12 cellular contexts compared by ENCODE assay signal in genomic region chr12:109875572-109876131, GRCh38. TPM values are rescaled to one million over a fixed set of nuclear protein-coding genes. Genes with fewer than 3 reads are reported as not detected.
DNase-seq lines count a peak whose midpoint lies in the region; ATAC-seq, FAIRE-seq and TF ChIP-seq lines count a peak whose summit lies in the region.
"Had no signal": no experiment of that assay in that cellular context is flagged by ENCODE, and none has a peak within 500 bp of the region (broad histone marks: within the 10 kb centered on the region; RNA-seq: fewer than 3 reads in every experiment).

No MANE protein-coding gene starts in this region.

- peaks cover 23% of the 10 kb centered on the region for H3K4me1 Mint-ChIP-seq in progenitor cell of endocrine pancreas (ENCODE audit: low read depth)

- intact Hi-C loops in K562 (cut with micrococcal nuclease) = loop anchor here (5.0 kb wide), 1 partner anchor 68 kb away; no protein-coding TSS in a partner anchor
- intact Hi-C loops in pancreas (cut with DNase I) = no loop called here
- intact Hi-C loops in head of caudate nucleus (cut with DNase I) = loop anchor here (10.0 kb wide), 1 partner anchor 151 kb away; no protein-coding TSS in a partner anchor

- H3K4me2 ChIP-seq in K562 (ENCODE audit: insufficient read depth, low read length) = no peak overlapping the region

- H3K36me3 ChIP-seq in K562 (ENCODE audit: control insufficient read depth, insufficient read depth, low read length) = no peaks in the 10 kb centered on the region
- no peaks in the 10 kb centered on the region for H3K36me3 ChIP-seq in pancreas

- TF ChIP-seq RAD21 in K562 (CRISPR knock-in tag; conservative IDR thresholded peaks at IDR 0.05 in 1 of 2, IDR thresholded peaks at IDR 0.05 in 1 of 2) = no peak

- H3K4me1 ChIP-seq in K562 (replicated peaks in 1 of 2; ENCODE audit: control insufficient read depth in 2 of 2, insufficient read depth in 2 of 2, low read length in 2 of 2) (peaks cover 5 to 16% of the 10 kb centered on the region in 2 experiments; a peak in 4 of 5 replicates), pancreas (peaks cover 6 to 13% (median 7%) of the 10 kb centered on the region in 3 donors)

- H3K9me3 ChIP-seq in K562 (replicated peaks; ENCODE audit: control insufficient read depth, insufficient read depth, low read depth, low read length) (no peaks in the 10 kb centered on the region), pancreas (no peaks in the 10 kb centered on the region)
- H3K9me3 ChIP-seq: gastroesophageal sphincter had no signal

- DNase-seq in DMS79 treated with DMSO at 0.1 percent for 48 hours (lab: John Stamatoyannopoulos, UW) (peak; percentile 99), M059J (ENCODE audit: low read depth) (peak; percentile 52), K562 (ENCODE audit: extremely low read depth in 1 of 4, low spot score in 3 of 4) (no peak), progenitor cell of endocrine pancreas (ENCODE audit: low spot score, unreplicated experiment) (no peak), pancreas (no peak), head of caudate nucleus (no peak)
- DNase-seq in activated naive CD4-positive, alpha-beta T cell treated with anti-CD3 and anti-CD28 coated beads, Interleukin-2, amount 50 U/mL, for 16 hours = no peak
- DNase-seq: activated T-cell treated with anti-CD3 and anti-CD28 coated beads, Interleukin-2, amount 50 U/mL, for 24 hours; midbrain; stimulated activated naive CD4-positive, alpha-beta T cell had no signal

- no peaks in the 10 kb centered on the region for H3K79me2 ChIP-seq in K562 (ENCODE audit: control insufficient read depth, insufficient read depth, low read length)

- no TSS peak for BruUV-seq in K562 (replicated peaks; lab: Mats Ljungman, UMichigan)

- no peaks in the 10 kb centered on the region for H3K9me3 Mint-ChIP-seq in progenitor cell of endocrine pancreas (ENCODE audit: low read depth)
- H3K9me3 Mint-ChIP-seq: activated T-cell treated with anti-CD3 and anti-CD28 coated beads, Interleukin-2, amount 50 U/mL, for 24 hours had no signal

- no peaks in the 10 kb centered on the region for H3K36me3 Mint-ChIP-seq in progenitor cell of endocrine pancreas (ENCODE audit: insufficient read depth)

- FAIRE-seq in K562 (lab: Jason Lieb, UNC) = no peak
- no peak for FAIRE-seq in pancreas (lab: Jason Lieb, UNC)

- POLR2A ChIA-PET in K562 (lab: Yijun Ruan, JAX) = interaction anchor here (1.5 kb wide), 1 partner anchor 28 kb away, joined by 3 read pairs; no protein-coding TSS in a partner anchor

- TF ChIP-seq POLR2A in K562 (conservative IDR thresholded peaks at IDR 0.05) = no peak

- ATAC-seq in K562 = no peak
- no peak for ATAC-seq in pancreas
- no peak for ATAC-seq in GM21360 (IDR thresholded peaks at IDR 0.05; ENCODE audit: unreplicated experiment)
- ATAC-seq: gastroesophageal sphincter had no signal

- WGBS in K562 (ENCODE audit: insufficient coverage, low coverage, missing lambda C conversion rate) = 12% methylated on average over 6 of the region's 6 CpGs
- WGBS in pancreas, 2 donors = 54 to 65% methylated on average over 6 of the region's 6 CpGs

- no peaks in the 10 kb centered on the region for H3K9me1 ChIP-seq in K562 (ENCODE audit: control insufficient read depth, insufficient read depth, low read length)

- H2AFZ ChIP-seq in K562 (ENCODE audit: low read depth, low read length) = no peak overlapping the region

- H3K27me3 ChIP-seq in K562 (ENCODE audit: control insufficient read depth in 2 of 2, insufficient read depth in 2 of 2, low read length in 2 of 2) (peaks cover 23 to 44% of the 10 kb centered on the region in 2 experiments; a peak in 4 of 5 replicates), pancreas (no peaks in the 10 kb centered on the region)
- H3K27me3 ChIP-seq: gastroesophageal sphincter had no signal

- no peaks in the 10 kb centered on the region for H3K27me3 Mint-ChIP-seq in progenitor cell of endocrine pancreas
- H3K27me3 Mint-ChIP-seq: activated T-cell treated with anti-CD3 and anti-CD28 coated beads, Interleukin-2, amount 50 U/mL, for 24 hours had no signal

- TF ChIP-seq CTCF in K562 (IDR thresholded peaks at IDR 0.05 in 2 of 3, conservative IDR thresholded peaks at IDR 0.05 in 1 of 3; ENCODE audit: insufficient read depth in 2 of 3, low read depth in 1 of 3, low read length in 3 of 3) = no peak
- TF ChIP-seq CTCF in progenitor cell of endocrine pancreas (IDR thresholded peaks at IDR 0.05; ENCODE audit: unreplicated experiment) = no peak
- no peak for TF ChIP-seq CTCF in pancreas (IDR thresholded peaks at IDR 0.05)

- H3K4me3 Mint-ChIP-seq in progenitor cell of endocrine pancreas (ENCODE audit: low read depth) = no peak overlapping the region
- H3K4me3 Mint-ChIP-seq: activated T-cell treated with anti-CD3 and anti-CD28 coated beads, Interleukin-2, amount 50 U/mL, for 24 hours had no signal

- H4K20me1 ChIP-seq in K562 (replicated peaks; ENCODE audit: control insufficient read depth, insufficient read depth, low read length) = no peaks in the 10 kb centered on the region; the same call in 1 of the 2 replicates

- H3K27ac ChIP-seq in K562 (ENCODE audit: extremely low read depth, low read depth, low read length) = no peak overlapping the region
- H3K27ac ChIP-seq in pancreas = no peak overlapping the region
- H3K27ac ChIP-seq: gastroesophageal sphincter had no signal

- no peak overlapping the region for H3K9ac ChIP-seq in K562 (ENCODE audit: insufficient read depth in 1 of 2, low read depth in 2 of 2, low read length in 2 of 2)

- CTCF ChIA-PET in K562 (lab: Yijun Ruan, JAX; ENCODE audit: low intra/inter-chr PET ratio) = no interaction called here

- TF ChIP-seq EP300 in K562 (IDR thresholded peaks at IDR 0.05; ENCODE audit: low read length) = no peak

- H3K4me3 ChIP-seq in K562 = no peak overlapping the region
- no peak overlapping the region for H3K4me3 ChIP-seq in pancreas
- H3K4me3 ChIP-seq: gastroesophageal sphincter had no signal

- in situ Hi-C loops in K562 (cut with MboI) = no loop called here

- peak overlapping the region; percentile 13 for H3K27ac Mint-ChIP-seq in progenitor cell of endocrine pancreas
- H3K27ac Mint-ChIP-seq: activated T-cell treated with anti-CD3 and anti-CD28 coated beads, Interleukin-2, amount 50 U/mL, for 24 hours had no signal

RNA-seq across cellular contexts. Expression of gene GLTP, which starts 4.7 kb away (rescaled TPM):
- 44.3 and 53.9 TPM in 2 replicates for total RNA-seq in M059J (2014; rRNA removed; shearing (Covaris generic))
- total RNA-seq in K562 (2011; cell fraction: chromatin; rRNA removed; ENCODE audit: low replicate concordance) = 2.4 and 3.1 TPM in 2 replicates
- 1.8 and 2.0 TPM in 2 replicates for total RNA-seq in K562 (2011; cell fraction: nucleolus; rRNA removed)
- 2.1 and 2.7 TPM in 2 replicates for total RNA-seq in K562 (2011; cell fraction: nucleoplasm; rRNA removed)
- total RNA-seq in K562 (2014; rRNA removed) (6.9 and 10.7 TPM in 2 replicates), K562 (2014; rRNA removed; fragmentation: Illumina TruSeq; extraction: Trizol) (7.2 and 7.8 TPM in 2 replicates), K562 (2015; rRNA removed; fragmentation: Illumina TruSeq; extraction: Trizol) (5.3 and 6.1 TPM in 2 replicates), K562 (2021) (6.0 and 6.6 TPM in 2 replicates), progenitor cell of endocrine pancreas (20.8 and 21.7 TPM in 2 replicates), pancreas (10 to 100 TPM; 14.7 to 24.9 (median 19.3) TPM)
- polyA plus RNA-seq in K562 (2011; rRNA removed) (4.7 and 4.9 TPM in 2 replicates), K562 (2014; fragmentation: Illumina TruSeq; extraction: Trizol) (7.8 and 8.3 TPM in 2 replicates), K562 (2014; fragmentation: Nextera tagmentation; extraction: Ambion mirVana) (1 to 10 TPM; 4.4 to 5.0 TPM), K562 (2014; rRNA removed) (5.7 and 6.1 TPM in 2 replicates), pancreas (10 to 100 TPM; 16.2 TPM)
- 3.7 and 4.8 TPM in 2 replicates for polyA plus RNA-seq in K562 (2011; cell fraction: cytosol; rRNA removed)
- 0.81 and 1.2 TPM in 2 replicates for polyA plus RNA-seq in K562 (2011; cell fraction: nucleus; rRNA removed)
- polyA plus RNA-seq in K562 (2012) = 7.0 and 9.7 TPM in 2 replicates
- polyA minus RNA-seq in K562 (2011; rRNA and poly(A)+ RNA removed) = 5.7 and 6.3 TPM in 2 replicates
- polyA minus RNA-seq in K562 (2011; cell fraction: cytosol; rRNA and poly(A)+ RNA removed) = 6.8 and 13.3 TPM in 2 replicates
- polyA minus RNA-seq in K562 (2011; cell fraction: nucleus; rRNA and poly(A)+ RNA removed) = 0.67 and 1.00 TPM in 2 replicates

RNA-seq across cellular contexts. Expression of gene TCHP, which starts 24.4 kb away (rescaled TPM):
- 12.7 and 13.8 TPM in 2 replicates for total RNA-seq in M059J (2014; rRNA removed; shearing (Covaris generic))
- total RNA-seq in K562 (2011; cell fraction: chromatin; rRNA removed; ENCODE audit: low replicate concordance) = 38.1 and 49.8 TPM in 2 replicates
- total RNA-seq in K562 (2011; cell fraction: nucleolus; rRNA removed) = 30.0 and 31.9 TPM in 2 replicates
- total RNA-seq in K562 (2011; cell fraction: nucleoplasm; rRNA removed) = 33.7 and 35.5 TPM in 2 replicates
- total RNA-seq in K562 (2014; rRNA removed) = 19.7 and 27.7 TPM in 2 replicates
- total RNA-seq in K562 (2014; rRNA removed; fragmentation: Illumina TruSeq; extraction: Trizol) = 12.0 and 12.8 TPM in 2 replicates
- total RNA-seq in K562 (2015; rRNA removed; fragmentation: Illumina TruSeq; extraction: Trizol) = 19.7 and 22.4 TPM in 2 replicates
- total RNA-seq in K562 (2021) = 18.7 and 20.4 TPM in 2 replicates
- polyA plus RNA-seq in K562 (2011; rRNA removed) = 13.7 and 15.0 TPM in 2 replicates
- 10.1 and 10.3 TPM in 2 replicates for polyA plus RNA-seq in K562 (2011; cell fraction: cytosol; rRNA removed)
- 28.9 and 31.1 TPM in 2 replicates for polyA plus RNA-seq in K562 (2011; cell fraction: nucleus; rRNA removed)
- 25.7 and 29.2 TPM in 2 replicates for polyA plus RNA-seq in K562 (2012)
- 19.4 and 20.2 TPM in 2 replicates for polyA plus RNA-seq in K562 (2014; fragmentation: Illumina TruSeq; extraction: Trizol)
- 1 to 10 TPM; 3.4 to 4.7 TPM for polyA plus RNA-seq in K562 (2014; fragmentation: Nextera tagmentation; extraction: Ambion mirVana)
- 29.6 and 30.4 TPM in 2 replicates for polyA plus RNA-seq in K562 (2014; rRNA removed)
- polyA minus RNA-seq in K562 (2011; rRNA and poly(A)+ RNA removed) = 8.3 and 10.1 TPM in 2 replicates
- 4.8 and 7.6 TPM in 2 replicates for polyA minus RNA-seq in K562 (2011; cell fraction: cytosol; rRNA and poly(A)+ RNA removed)
- 9.8 and 13.4 TPM in 2 replicates for polyA minus RNA-seq in K562 (2011; cell fraction: nucleus; rRNA and poly(A)+ RNA removed)
- total RNA-seq in progenitor cell of endocrine pancreas = 19.3 and 20.6 TPM in 2 replicates
- total RNA-seq in pancreas = 10 to 100 TPM in 3 of 6 donors, 1 to 10 TPM in 3; 8.4 to 11.9 (median 10.2) TPM
- polyA plus RNA-seq in pancreas = 10 to 100 TPM; 10.8 to 20.9 TPM

RNA-seq across cellular contexts. Expression of gene TRPV4, which starts 42.5 kb away (rescaled TPM):
- total RNA-seq in M059J (2014; rRNA removed; shearing (Covaris generic)) = 0.44 and 0.81 TPM in 2 replicates
- 1.1 TPM in 1 of 2 replicates, not detected in the other for total RNA-seq in K562 (2011; cell fraction: chromatin; rRNA removed; ENCODE audit: low replicate concordance)
- total RNA-seq in K562 (2011; cell fraction: nucleolus; rRNA removed) = 0.39 and 0.50 TPM in 2 replicates
- not detected in 2 replicates for total RNA-seq in K562 (2011; cell fraction: nucleoplasm; rRNA removed)
- total RNA-seq in K562 (2014; rRNA removed) (not detected in 2 replicates), K562 (2014; rRNA removed; fragmentation: Illumina TruSeq; extraction: Trizol) (not detected in 2 replicates), K562 (2015; rRNA removed; fragmentation: Illumina TruSeq; extraction: Trizol) (not detected in 2 replicates), K562 (2021) (not detected in 2 replicates), progenitor cell of endocrine pancreas (5.2 and 7.3 TPM in 2 replicates), pancreas (1 to 10 TPM; 1.9 to 4.8 (median 3.6) TPM)
- polyA plus RNA-seq in K562 (2011; rRNA removed) (0.13 and 0.47 TPM in 2 replicates), K562 (2014; fragmentation: Illumina TruSeq; extraction: Trizol) (not detected in 2 replicates), K562 (2014; fragmentation: Nextera tagmentation; extraction: Ambion mirVana) (not detected), K562 (2014; rRNA removed) (0.03 TPM in 1 of 2 replicates, not detected in the other), pancreas (1 to 10 TPM; 3.9 to 4.9 TPM)
- polyA plus RNA-seq in K562 (2011; cell fraction: cytosol; rRNA removed) = 0.33 and 0.47 TPM in 2 replicates
- 0.34 and 0.72 TPM in 2 replicates for polyA plus RNA-seq in K562 (2011; cell fraction: nucleus; rRNA removed)
- 0.03 TPM in 1 of 2 replicates, not detected in the other for polyA plus RNA-seq in K562 (2012)
- polyA minus RNA-seq in K562 (2011; rRNA and poly(A)+ RNA removed) = 0.39 TPM in 1 of 2 replicates, not detected in the other
- not detected in 2 replicates for polyA minus RNA-seq in K562 (2011; cell fraction: cytosol; rRNA and poly(A)+ RNA removed)
- polyA minus RNA-seq in K562 (2011; cell fraction: nucleus; rRNA and poly(A)+ RNA removed) = 0.40 and 1.7 TPM in 2 replicates

Comparison
In these comparisons a context has a peak if more than half of its experiments do, and no peak if none do; other contexts are left out.
1. DNase-seq: peak in DMS79 treated with DMSO at 0.1 percent for 48 hours (single experiment) and M059J (single experiment); none in K562 (0 of 4), progenitor cell of endocrine pancreas (single experiment), pancreas (0 of 6), head of caudate nucleus (0 of 42) and activated naive CD4-positive, alpha-beta T cell treated with anti-CD3 and anti-CD28 coated beads, Interleukin-2, amount 50 U/mL, for 16 hours (single experiment).
2. intact Hi-C loops: an anchor here in K562 (5.0 kb wide) and head of caudate nucleus (10.0 kb wide); none called in pancreas.